ENCODE assay signal across 8 cellular contexts in the genomic region with DNA sequence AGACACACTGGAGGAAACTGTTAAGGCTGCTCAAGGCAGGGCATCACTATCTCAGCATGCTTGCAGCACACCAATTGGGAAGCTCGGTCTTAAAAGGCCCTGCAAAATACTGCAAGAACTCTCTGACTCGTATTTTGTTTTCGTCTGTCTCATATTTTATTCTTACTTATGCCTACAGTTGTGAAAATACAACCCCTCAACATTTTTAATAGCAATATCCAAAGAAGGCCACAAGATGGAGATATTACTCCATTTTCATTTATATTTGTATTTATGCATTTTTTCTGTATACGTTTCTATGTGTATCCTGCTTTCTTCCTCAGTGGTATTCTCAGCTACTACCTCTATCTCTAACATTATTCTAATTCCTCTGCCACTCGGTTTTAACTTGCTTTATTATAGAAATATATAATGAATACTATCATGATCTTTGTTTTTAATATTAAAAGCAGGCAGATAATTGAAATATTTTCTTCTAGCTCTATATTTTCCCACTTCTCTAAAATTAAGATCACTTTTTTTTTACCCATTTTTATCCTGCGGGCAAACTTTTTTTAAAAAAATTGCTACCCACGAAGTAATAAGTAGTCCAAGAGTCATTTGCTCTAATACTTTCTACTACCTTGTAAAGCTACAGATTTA. TPM values are rescaled to one million over a fixed set of nuclear protein-coding genes. Genes with fewer than 3 reads are reported as not detected.
DNase-seq lines count a peak whose midpoint lies in the region; ATAC-seq and TF ChIP-seq lines count a peak whose summit lies in the region.

No MANE protein-coding gene starts in this region.

- no peaks in the 10 kb centered on the region for H3K27me3 ChIP-seq in brain microvascular endothelial cell (replicated peaks)

- no peaks in the 10 kb centered on the region for H3K27me3 Mint-ChIP-seq in Calu3 (ENCODE audit: unreplicated experiment)

- H3K36me3 Mint-ChIP-seq in Calu3 (ENCODE audit: insufficient read depth, unreplicated experiment) = no peaks in the 10 kb centered on the region

- CTCF ChIA-PET in Calu3 (lab: Charles Lee) = interaction anchor here (0.6 to 0.9 kb wide), 3 partner anchors 347 to 1072 kb away, joined by 3 to 4 read pairs (median 3); no protein-coding TSS in a partner anchor

- no peak for DNase-seq in Calu3
- peak; percentile 76 to 90 for DNase-seq in Kasumi-1 (lab: John Stamatoyannopoulos, UW)
- no peak for DNase-seq in brain microvascular endothelial cell
- peak; percentile 18 for DNase-seq in myocyte (ENCODE audit: low read depth)
- no peak for DNase-seq in left colon
- DNase-seq in islet precursor cell = no peak
- DNase-seq in C1 segment of cervical spinal cord (lab: John Stamatoyannopoulos, UW) = no peak

- no peak for ATAC-seq in left colon
- no peak for ATAC-seq in GM18858 (IDR thresholded peaks at IDR 0.05; ENCODE audit: unreplicated experiment)

- H3K4me3 ChIP-seq in brain microvascular endothelial cell (ENCODE audit: low read depth, low read length) = no peak overlapping the region

- no peaks in the 10 kb centered on the region for H3K4me1 Mint-ChIP-seq in Calu3 (ENCODE audit: low read depth, unreplicated experiment)

- no peak overlapping the region for H3K27ac ChIP-seq in brain microvascular endothelial cell

- H3K4me3 Mint-ChIP-seq in Calu3 (ENCODE audit: low read depth, unreplicated experiment) = no peak overlapping the region

- in situ Hi-C loops in brain microvascular endothelial cell (cut with HindIII; ENCODE audit: low pct_ligation_motif_present, low sequenced_read_pairs) = no loop called here

- H3K27ac Mint-ChIP-seq in Calu3 (ENCODE audit: unreplicated experiment) = no peak overlapping the region

- intact Hi-C loops in Calu3 (cut with micrococcal nuclease; ENCODE audit: unreplicated experiment) (loop anchor here (5.0 kb wide), 2 partner anchors 994 to 1074 kb away; no protein-coding TSS in a partner anchor), left colon (cut with DNase I, micrococcal nuclease) (loop anchor here in 1 of 2 donors (10.0 kb wide), 1 partner anchor 431 kb away; no protein-coding TSS in a partner anchor)

- H3K36me3 ChIP-seq in brain microvascular endothelial cell (replicated peaks) = no peaks in the 10 kb centered on the region

- TF ChIP-seq CTCF in Calu3 (IDR thresholded peaks at IDR 0.05; ENCODE audit: unreplicated experiment) (peak; percentile 52), brain microvascular endothelial cell (IDR thresholded peaks at IDR 0.05; ENCODE audit: low read depth, low read length, missing control alignments) (peak; percentile 1)

- H3K9me3 Mint-ChIP-seq in Calu3 (ENCODE audit: low read depth, unreplicated experiment) = no peaks in the 10 kb centered on the region

- BruUV-seq in Calu3 (replicated peaks; lab: Mats Ljungman, UMichigan) = no TSS peak

RNA-seq across cellular contexts. Expression of gene DNAJC1, which starts 10.0 kb away (rescaled TPM):
- total RNA-seq in Calu3 (2022) (15.9 and 17.0 TPM in 2 replicates), myocyte (22.6 and 29.9 TPM in 2 replicates), left colon (10 to 100 TPM; 29.7 to 33.7 TPM)
- polyA plus RNA-seq in myocyte (2012) = 14.6 TPM

Comparison
In these comparisons a context has a peak if more than half of its experiments do, and no peak if none do; other contexts are left out.
1. DNase-seq: peak in Kasumi-1 (2 of 2) and myocyte (single experiment); none in Calu3 (single experiment), brain microvascular endothelial cell (single experiment), left colon (0 of 2), islet precursor cell (single experiment) and C1 segment of cervical spinal cord (0 of 14).